26 cellular contexts compared by ENCODE assay signal in genomic region chr18:65587491-65587890, GRCh38.
DNase-seq lines count a peak whose midpoint lies in the region; ATAC-seq and TF ChIP-seq lines count a peak whose summit lies in the region.
"Had no signal": no experiment of that assay in that cellular context is flagged by ENCODE, and none has a peak within 500 bp of the region (broad histone marks: within the 10 kb centered on the region; RNA-seq: fewer than 3 reads in every experiment).

No MANE protein-coding gene starts in this region.

- peak overlapping the region; percentile 2 for H3K4me3 ChIP-seq in OCI-LY3 (ENCODE audit: low read length)
- no peak overlapping the region for H3K4me3 ChIP-seq in epithelial cell of esophagus (ENCODE audit: low read length)
- no peak overlapping the region for H3K4me3 ChIP-seq in esophagus squamous epithelium
- H3K4me3 ChIP-seq: A549, GM23338, HAP-1, SJCRH30 had no signal

- H3K27me3 ChIP-seq in OCI-LY3 (ENCODE audit: low read depth, low read length) (no peaks in the 10 kb centered on the region), esophagus squamous epithelium (no peaks in the 10 kb centered on the region)
- H3K27me3 ChIP-seq: SJCRH30 had no signal

- DNase-seq in epithelial cell of esophagus (ENCODE audit: low read depth) (peak; percentile 21), esophagus squamous epithelium (lab: John Stamatoyannopoulos, UW) (no peak)
- no peak for DNase-seq in stimulated activated CD4-positive, alpha-beta T cell treated with anti-CD3 and anti-CD28 coated beads, Interleukin-2, amount 100 ng/mL, for 48 hours
- DNase-seq: C1 segment of cervical spinal cord; Caco-2; CD4-positive, alpha-beta memory T cell; DMS 273 treated with DMSO at 0.1 percent for 48 hours; DND-41; HFFc6; Kasumi-1; NCI-H2029; NCI-H446; NCI-H524 treated with DMSO at 0.1 percent for 48 hours; NCI-H82; OCI-M1; SJCRH30; T-helper 2 cell had no signal

- H3K4me1 ChIP-seq in OCI-LY3 (ENCODE audit: low read length) (peaks cover 28% of the 10 kb centered on the region), esophagus squamous epithelium (no peaks in the 10 kb centered on the region)
- H3K4me1 ChIP-seq: A549, Caco-2, HAP-1 had no signal

- no peak overlapping the region for H3K9ac ChIP-seq in OCI-LY3 (ENCODE audit: low read length)

- peak overlapping the region; percentile 2; the same call in 1 of the 2 replicates for H3K27ac ChIP-seq in OCI-LY3 (ENCODE audit: low read length)
- no peak overlapping the region for H3K27ac ChIP-seq in esophagus squamous epithelium
- H3K27ac ChIP-seq: A549, HL-60, SJCRH30 had no signal

- no peak for TF ChIP-seq CTCF in OCI-LY3 (IDR thresholded peaks at IDR 0.05; ENCODE audit: low read depth, low read length)
- no peak for TF ChIP-seq CTCF in epithelial cell of esophagus (IDR thresholded peaks at IDR 0.05; ENCODE audit: insufficient read depth, low read depth, low read length, missing control alignments)
- no peak for TF ChIP-seq CTCF in esophagus squamous epithelium (IDR thresholded peaks at IDR 0.05)

- no peak for TF ChIP-seq POLR2A in esophagus squamous epithelium (IDR thresholded peaks at IDR 0.05)

- H2AFZ ChIP-seq in OCI-LY3 (ENCODE audit: low read depth, low read length), result peak overlapping the region; percentile 22; the same call in 1 of the 2 replicates
- H2AFZ ChIP-seq: GM23338 had no signal

- no peaks in the 10 kb centered on the region for H4K20me1 ChIP-seq in OCI-LY3 (ENCODE audit: insufficient read depth, low read length)

- ATAC-seq in GM18868 (IDR thresholded peaks at IDR 0.05; ENCODE audit: unreplicated experiment) (peak; percentile 67), HG03432 (IDR thresholded peaks at IDR 0.05; ENCODE audit: unreplicated experiment) (peak; percentile 72), HG03442 (IDR thresholded peaks at IDR 0.05; ENCODE audit: unreplicated experiment) (no peak)
- ATAC-seq: A549, GM23338, SK-N-SH treated with all-trans-retinoic acid at 6 μM for 48 hours had no signal

- H3K9me3 ChIP-seq in OCI-LY3 (ENCODE audit: insufficient read depth, low read length), result no peaks in the 10 kb centered on the region
- H3K9me3 ChIP-seq in esophagus squamous epithelium, result no peaks in the 10 kb centered on the region
- H3K9me3 ChIP-seq: A549, Caco-2, HAP-1, SJCRH30 had no signal

- H3K36me3 ChIP-seq in OCI-LY3 (replicated peaks; ENCODE audit: low read depth, low read length) (peaks cover 4% of the 10 kb centered on the region), esophagus squamous epithelium (no peaks in the 10 kb centered on the region)
- H3K36me3 ChIP-seq: HAP-1, SJCRH30 had no signal

- intact Hi-C loops in esophagus squamous epithelium (cut with DNase I), result no loop called here

- WGBS in esophagus squamous epithelium, 2 donors, result 81 to 82% methylated on average over 3 of the region's 3 CpGs

- peak overlapping the region; percentile 42 for H3K4me2 ChIP-seq in OCI-LY3 (ENCODE audit: low read length)
- H3K4me2 ChIP-seq: A549, GM23338 had no signal

- H3K79me2 ChIP-seq in OCI-LY3 (ENCODE audit: low read length), result no peaks in the 10 kb centered on the region
